14 cellular contexts compared by ENCODE assay signal in the genomic region with DNA sequence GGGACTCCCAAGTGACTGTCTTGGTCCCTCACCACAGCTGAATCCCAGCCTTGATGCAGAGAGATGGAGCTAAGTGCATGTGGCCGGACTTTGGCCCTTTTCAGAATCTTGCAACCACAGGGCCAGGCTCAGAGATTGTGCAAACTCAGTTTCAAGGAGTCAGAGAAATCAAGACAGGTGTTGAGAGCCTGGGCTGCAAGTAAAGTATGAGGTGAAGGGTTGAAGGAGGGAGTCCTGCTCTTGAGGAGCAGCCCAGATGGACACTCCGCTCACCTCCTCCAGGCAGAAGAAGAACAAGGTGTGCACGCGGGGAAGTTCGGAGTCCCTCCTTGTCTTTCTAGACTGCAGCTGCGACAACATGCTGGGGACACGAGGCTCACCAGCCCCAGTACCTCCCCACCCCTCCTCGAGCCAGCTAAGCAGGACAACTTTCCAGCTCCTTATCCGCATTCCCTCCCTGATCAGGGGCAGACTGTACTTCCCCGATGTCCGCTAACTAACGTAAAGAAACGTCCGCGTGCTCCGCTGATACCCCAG. TPM values are rescaled to one million over a fixed set of nuclear protein-coding genes. Genes with fewer than 3 reads are reported as not detected.
DNase-seq lines count a peak whose midpoint lies in the region; ATAC-seq, FAIRE-seq and TF ChIP-seq lines count a peak whose summit lies in the region.
"Had no signal": no experiment of that assay in that cellular context is flagged by ENCODE, and none has a peak within 500 bp of the region (broad histone marks: within the 10 kb centered on the region; RNA-seq: fewer than 3 reads in every experiment).

No MANE protein-coding gene starts in this region.

- H2AFZ ChIP-seq in PC-3 (ENCODE audit: low read length) = peak overlapping the region; percentile 80

- TF ChIP-seq CTCF in PC-3 (conservative IDR thresholded peaks at IDR 0.05; ENCODE audit: low read depth, low read length) (no peak), epithelial cell of proximal tubule (conservative IDR thresholded peaks at IDR 0.05; ENCODE audit: low read depth, low read length) (no peak), mucosa of descending colon (IDR thresholded peaks at IDR 0.05) (no peak), suprapubic skin (IDR thresholded peaks at IDR 0.05) (no peak)

- H4K20me1 ChIP-seq in PC-3 (ENCODE audit: low read length) = no peaks in the 10 kb centered on the region

- H3K27ac ChIP-seq in PC-3 (ENCODE audit: low read length) = no peak overlapping the region
- no peak overlapping the region for H3K27ac ChIP-seq in suprapubic skin

- H3K4me3 Mint-ChIP-seq in activated T-cell treated with anti-CD3 and anti-CD28 coated beads, Interleukin-2, amount 50 U/mL, for 4 hours = no peak overlapping the region
- H3K4me3 Mint-ChIP-seq: dendritic cell treated with granulocyte-macrophage colony-stimulating factor and Interleukin-4, amounts not matched to agents 40 ng/mL and 50 ng/mL, for 4 days had no signal

- peak overlapping the region; percentile 53 for H3K4me3 ChIP-seq in PC-3 (ENCODE audit: low read length)
- peak overlapping the region; percentile 23 for H3K4me3 ChIP-seq in epithelial cell of proximal tubule (ENCODE audit: low read depth, low read length)
- H3K4me3 ChIP-seq in mucosa of descending colon = no peak overlapping the region
- H3K4me3 ChIP-seq in suprapubic skin = peak overlapping the region; percentile 39

- BruUV-seq in PC-3 (replicated peaks; lab: Mats Ljungman, UMichigan) = no TSS peak

- H3K9me3 ChIP-seq in PC-3 (ENCODE audit: low read length) (no peaks in the 10 kb centered on the region), mucosa of descending colon (no peaks in the 10 kb centered on the region), suprapubic skin (no peaks in the 10 kb centered on the region)

- H3K79me2 ChIP-seq in PC-3 (ENCODE audit: low read length) = no peaks in the 10 kb centered on the region

- H3K4me1 ChIP-seq in PC-3 (ENCODE audit: insufficient read depth, low read length) (peaks cover 5% of the 10 kb centered on the region; the same call in 1 of the 2 replicates), mucosa of descending colon (ENCODE audit: low read depth) (peaks cover 5% of the 10 kb centered on the region), suprapubic skin (peaks cover 10% of the 10 kb centered on the region)

- H3K4me2 ChIP-seq in PC-3 (ENCODE audit: low read length) = peak overlapping the region; percentile 80

- H3K9me2 ChIP-seq in PC-3 (replicated peaks; ENCODE audit: low read length) = no peaks in the 10 kb centered on the region

- DNase-seq in PC-3 = no peak
- no peak for DNase-seq in epithelial cell of proximal tubule (ENCODE audit: low read depth)
- DNase-seq in mucosa of descending colon = no peak
- DNase-seq in suprapubic skin (ENCODE audit: low spot score in 2 of 2) = no peak
- DNase-seq in activated T-cell treated with anti-CD3 and anti-CD28 coated beads, Interleukin-2, amount 50 U/mL, for 4 hours = no peak
- DNase-seq in RCC 7860 (ENCODE audit: low spot score) = no peak
- no peak for DNase-seq in activated CD4-positive, CD25-positive, alpha-beta regulatory T cell (lab: John Stamatoyannopoulos, UW)
- DNase-seq: activated CD4-positive, alpha-beta T cell treated with anti-CD3 and anti-CD28 coated beads for 1 hour; DMS79; SHP77 treated with DMSO at 0.1 percent for 48 hours had no signal

- peaks cover 4% of the 10 kb centered on the region for H3K4me1 Mint-ChIP-seq in activated T-cell treated with anti-CD3 and anti-CD28 coated beads, Interleukin-2, amount 50 U/mL, for 4 hours (ENCODE audit: low read depth)

- H3F3A ChIP-seq in PC-3 (ENCODE audit: low read length, unreplicated experiment) = no peaks in the 10 kb centered on the region

- TF ChIP-seq EP300 in suprapubic skin (IDR thresholded peaks at IDR 0.05) = no peak

- H3K36me3 ChIP-seq in PC-3 (ENCODE audit: low read depth, low read length) (no peaks in the 10 kb centered on the region), mucosa of descending colon (ENCODE audit: low read depth) (no peaks in the 10 kb centered on the region), suprapubic skin (no peaks in the 10 kb centered on the region)

- intact Hi-C loops in PC-3 (cut with micrococcal nuclease) (no loop called here), mucosa of descending colon (cut with DNase I, micrococcal nuclease) (no loop called here)

- no peak for FAIRE-seq in RCC 7860 (lab: Jason Lieb, UNC)
- FAIRE-seq: GM18507, islet of Langerhans had no signal

- no peaks in the 10 kb centered on the region for H3K27me3 ChIP-seq in PC-3 (ENCODE audit: low read length)
- peaks cover 4% of the 10 kb centered on the region for H3K27me3 ChIP-seq in suprapubic skin

- no peak overlapping the region for H3K9ac ChIP-seq in PC-3 (ENCODE audit: low read length)

- H3K9me3 Mint-ChIP-seq in activated T-cell treated with anti-CD3 and anti-CD28 coated beads, Interleukin-2, amount 50 U/mL, for 4 hours = no peaks in the 10 kb centered on the region
- H3K9me3 Mint-ChIP-seq: dendritic cell treated with granulocyte-macrophage colony-stimulating factor and Interleukin-4, amounts not matched to agents 40 ng/mL and 50 ng/mL, for 4 days had no signal

- TF ChIP-seq POLR2A in suprapubic skin (IDR thresholded peaks at IDR 0.05) = no peak

- POLR2A ChIA-PET in PC-3 (lab: Charles Lee; ENCODE audit: unreplicated experiment) = interaction anchor here (0.5 kb wide), 1 partner anchor 20 kb away, joined by 3 read pairs; no protein-coding TSS in a partner anchor

- WGBS in suprapubic skin = 28% methylated on average over 15 of the region's 16 CpGs

- H3K36me3 Mint-ChIP-seq in activated T-cell treated with anti-CD3 and anti-CD28 coated beads, Interleukin-2, amount 50 U/mL, for 4 hours (ENCODE audit: insufficient read depth) = no peaks in the 10 kb centered on the region

- ATAC-seq in PC-3 (no peak), mucosa of descending colon (peak; percentile 63), GM21786 (IDR thresholded peaks at IDR 0.05; ENCODE audit: unreplicated experiment) (no peak)
- no peak for ATAC-seq in activated T-cell treated with anti-CD3 and anti-CD28 coated beads, Interleukin-2, amount 50 U/mL, for 4 hours

- H3K27me3 Mint-ChIP-seq in activated T-cell treated with anti-CD3 and anti-CD28 coated beads, Interleukin-2, amount 50 U/mL, for 4 hours (ENCODE audit: low read depth) = peaks cover 51% of the 10 kb centered on the region

- CTCF ChIA-PET in PC-3 (lab: Charles Lee) = interaction anchor here (0.6 to 1.1 kb wide), 2 partner anchors 10 to 362 kb away, joined by 3 read pairs; no protein-coding TSS in a partner anchor

RNA-seq across cellular contexts. Expression of a gene that starts 6.4 kb away (rescaled TPM):
- total RNA-seq in PC-3 (2014; rRNA removed) = 8.7 and 16.5 TPM in 2 replicates
- total RNA-seq in epithelial cell of proximal tubule = 1.8 and 9.3 TPM in 2 replicates
- total RNA-seq in mucosa of descending colon = 10 to 100 TPM in 2 of 3 donors, 1 to 10 TPM in 1; 8.1 to 16.0 (median 15.6) TPM
- 10 to 100 TPM in 3 of 4 donors, 1 to 10 TPM in 1; 9.9 to 23.7 (median 15.4) TPM for total RNA-seq in suprapubic skin
- total RNA-seq in activated T-cell treated with anti-CD3 and anti-CD28 coated beads, Interleukin-2, amount 50 U/mL, for 4 hours = under 1 TPM; 0.11 to 0.30 (median 0.27) TPM
